26 cellular contexts compared by ENCODE assay signal in the genomic region with DNA sequence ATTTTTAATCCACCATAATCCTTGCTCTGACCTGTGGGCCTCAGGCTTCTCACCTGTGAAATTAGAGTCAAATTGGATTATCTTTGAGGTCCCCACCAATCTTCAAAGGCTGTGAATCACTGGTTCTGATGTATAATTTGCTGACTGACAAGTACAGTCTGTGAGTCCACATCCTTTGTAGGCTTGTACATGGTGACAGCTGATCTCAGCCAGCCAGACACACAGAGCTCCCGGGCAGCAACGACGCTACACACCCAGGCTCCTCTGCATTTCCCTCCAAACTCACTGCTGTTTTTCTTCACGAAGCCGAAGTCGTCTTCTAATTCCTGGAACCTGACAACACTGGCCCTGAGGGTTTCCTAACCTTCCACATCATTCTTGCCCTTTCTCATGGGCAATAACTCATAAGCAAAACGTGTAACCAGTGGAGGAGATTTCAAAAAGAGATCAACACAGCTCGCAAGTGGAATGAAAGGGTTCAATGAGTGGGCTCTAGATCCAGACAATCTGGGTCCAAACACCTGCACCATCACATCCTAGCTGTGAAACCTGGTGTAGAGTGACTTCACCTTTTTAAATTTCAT. TPM values are rescaled to one million over a fixed set of nuclear protein-coding genes. Genes with fewer than 3 reads are reported as not detected.
"Had no signal": no experiment of that assay in that cellular context is flagged by ENCODE, and none has a peak within 500 bp of the region (broad histone marks: within the 10 kb centered on the region; RNA-seq: fewer than 3 reads in every experiment).

No MANE protein-coding gene starts in this region.

- FAIRE-seq: frontal cortex, urothelium cell line had no signal

- H3K4me2 ChIP-seq: neural progenitor cell had no signal

- H3K27ac Mint-ChIP-seq: natural killer cell; neural progenitor cell; stimulated activated naive B cell treated with anti-CD40 and anti-IgM and Interleukin-4, amounts not matched to agents 10 μg/mL and 1 μg/mL and 100 μg/mL, for 72 hours; stimulated activated naive CD8-positive, alpha-beta T cell treated with anti-CD3 and anti-CD28 coated beads, Interleukin-15, amount 100 ng/mL, for 72 hours; type B pancreatic cell had no signal

- H3K4me1 Mint-ChIP-seq: natural killer cell; stimulated activated naive B cell treated with anti-CD40 and anti-IgM and Interleukin-4, amounts not matched to agents 10 μg/mL and 1 μg/mL and 100 μg/mL, for 72 hours; stimulated activated naive CD8-positive, alpha-beta T cell treated with anti-CD3 and anti-CD28 coated beads, Interleukin-15, amount 100 ng/mL, for 72 hours had no signal

- ATAC-seq: esophagus mucosa; heart left ventricle; left lobe of liver; mucosa of descending colon; natural killer cell; psoas muscle; right lobe of liver; stimulated activated naive B cell treated with anti-CD40 and anti-IgM and Interleukin-4, amounts not matched to agents 10 μg/mL and 1 μg/mL and 100 μg/mL, for 72 hours; stimulated activated naive CD8-positive, alpha-beta T cell treated with anti-CD3 and anti-CD28 coated beads, Interleukin-15, amount 100 ng/mL, for 72 hours had no signal

- H3K4me1 ChIP-seq: heart left ventricle, neural progenitor cell, psoas muscle, right lobe of liver, spleen, testis had no signal

- H3K36me3 ChIP-seq: heart left ventricle, neural progenitor cell, right lobe of liver, spleen had no signal

- H3K27ac ChIP-seq: dorsolateral prefrontal cortex, heart left ventricle, neural progenitor cell, psoas muscle, right lobe of liver, spleen, testis had no signal

- H3K36me3 Mint-ChIP-seq: natural killer cell; stimulated activated naive B cell treated with anti-CD40 and anti-IgM and Interleukin-4, amounts not matched to agents 10 μg/mL and 1 μg/mL and 100 μg/mL, for 72 hours; type B pancreatic cell had no signal

- H3K27me3 ChIP-seq: dorsolateral prefrontal cortex, heart left ventricle, neural progenitor cell, right lobe of liver, spleen, testis had no signal

- H3K9me3 Mint-ChIP-seq: natural killer cell; stimulated activated naive B cell treated with anti-CD40 and anti-IgM and Interleukin-4, amounts not matched to agents 10 μg/mL and 1 μg/mL and 100 μg/mL, for 72 hours; stimulated activated naive CD8-positive, alpha-beta T cell treated with anti-CD3 and anti-CD28 coated beads, Interleukin-15, amount 100 ng/mL, for 72 hours; type B pancreatic cell had no signal

- DNase-seq: cortex of kidney; dorsolateral prefrontal cortex; effector CD8-positive, alpha-beta T cell; heart left ventricle; hippocampal formation; kidney glomerular epithelial cell; mammary epithelial cell; mucosa of descending colon; natural killer cell; occipital lobe; psoas muscle; retina; right lobe of liver; spleen; stimulated activated CD4-positive, alpha-beta T cell treated with anti-CD3 and anti-CD28 coated beads, Interleukin-15, amount 100 ng/mL, for 24 hours; stimulated activated CD4-positive, alpha-beta T cell treated with anti-CD3 and anti-CD28 coated beads, Interleukin-1b, Interleukin-23, amount 100 ng/mL, for 48 hours; stimulated activated CD4-positive, alpha-beta T cell treated with anti-CD3 and anti-CD28 coated beads, Interleukin-4, amount 100 ng/mL, for 24 hours; stimulated activated naive B cell treated with anti-CD40 and anti-IgM and Interleukin-4, amounts not matched to agents 10 μg/mL and 1 μg/mL and 100 μg/mL, for 72 hours; stimulated activated naive CD8-positive, alpha-beta T cell treated with anti-CD3 and anti-CD28 coated beads, Interleukin-15, amount 100 ng/mL, for 72 hours; testis had no signal

- H3K4me3 Mint-ChIP-seq: natural killer cell; neural progenitor cell; stimulated activated naive B cell treated with anti-CD40 and anti-IgM and Interleukin-4, amounts not matched to agents 10 μg/mL and 1 μg/mL and 100 μg/mL, for 72 hours; stimulated activated naive CD8-positive, alpha-beta T cell treated with anti-CD3 and anti-CD28 coated beads, Interleukin-15, amount 100 ng/mL, for 72 hours; type B pancreatic cell had no signal

- H3K4me3 ChIP-seq: dorsolateral prefrontal cortex, heart left ventricle, mucosa of descending colon, neural progenitor cell, psoas muscle, right lobe of liver, spleen, testis had no signal

- H3K9ac ChIP-seq: neural progenitor cell had no signal

- H3K9me3 ChIP-seq: mucosa of descending colon, psoas muscle, right lobe of liver, spleen, testis had no signal

- H2AFZ ChIP-seq: neural progenitor cell had no signal

RNA-seq across cellular contexts. Expression of gene EVA1A, which starts 37.9 kb away (rescaled TPM):
- total RNA-seq: natural killer cell had no signal
